In the genomic region with DNA sequence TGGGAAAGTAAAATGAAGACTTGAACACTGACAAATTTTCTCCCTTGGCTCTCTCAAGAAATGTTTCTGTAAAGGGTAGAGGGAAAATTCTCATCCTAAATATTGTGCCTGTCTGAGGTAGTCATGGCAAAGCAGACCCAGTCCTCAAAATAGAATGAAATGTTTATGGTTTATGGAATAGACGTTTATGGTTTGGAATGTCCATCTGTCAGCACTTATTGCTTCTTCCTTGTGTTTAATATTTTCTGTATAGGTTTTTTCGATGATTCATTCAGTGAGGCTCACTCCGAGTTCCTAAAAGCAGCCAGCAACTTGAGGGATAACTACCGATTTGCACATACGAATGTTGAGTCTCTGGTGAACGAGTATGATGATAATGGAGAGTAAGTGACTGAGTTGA, we compare ENCODE assay signal across 22 cellular contexts. TPM values are rescaled to one million over a fixed set of nuclear protein-coding genes. Genes with fewer than 3 reads are reported as not detected.
DNase-seq lines count a peak whose midpoint lies in the region; ATAC-seq and TF ChIP-seq lines count a peak whose summit lies in the region.
"Had no signal": no experiment of that assay in that cellular context is flagged by ENCODE, and none has a peak within 500 bp of the region (broad histone marks: within the 10 kb centered on the region; RNA-seq: fewer than 3 reads in every experiment).

No MANE protein-coding gene starts in this region.

- H3K4me1 ChIP-seq in endodermal cell (ENCODE audit: control insufficient read depth, insufficient read depth, low read length) (no peaks in the 10 kb centered on the region), Caco-2 (no peaks in the 10 kb centered on the region)
- H3K4me1 ChIP-seq: left lung, transverse colon had no signal

- 96% methylated on average over 4 to 6 of the region's 6 CpGs for WGBS in endodermal cell (ENCODE audit: insufficient coverage in 1 of 2, insufficient read length in 1 of 2), 2 experiments

- no peak overlapping the region for H3K27ac ChIP-seq in endodermal cell (ENCODE audit: low read depth, low read length)
- H3K27ac ChIP-seq: left lung, transverse colon, WERI-Rb-1 had no signal

- ATAC-seq in HG02759 (IDR thresholded peaks at IDR 0.05; ENCODE audit: unreplicated experiment): no peak
- ATAC-seq: activated CD8-positive, alpha-beta T cell treated with anti-CD3 and anti-CD28 coated beads for 36 hours; activated T-cell treated with anti-CD3 and anti-CD28 coated beads, Interleukin-2, amount 50 U/mL, for 4 hours; left lung; T-helper 17 cell had no signal

- H3K27me3 Mint-ChIP-seq in endodermal cell (ENCODE audit: insufficient read depth) (no peaks in the 10 kb centered on the region), Caco-2 (ENCODE audit: insufficient read depth, unreplicated experiment) (no peaks in the 10 kb centered on the region)
- H3K27me3 Mint-ChIP-seq: activated CD8-positive, alpha-beta T cell treated with anti-CD3 and anti-CD28 coated beads for 36 hours; stimulated activated naive CD8-positive, alpha-beta T cell treated with anti-CD3 and anti-CD28 coated beads, Interleukin-15, Interleukin-2, amounts not matched to agents 100 ng/mL and 50 ng/mL, for 24 hours; T-helper 17 cell had no signal

- intact Hi-C loops in Caco-2 (cut with micrococcal nuclease; ENCODE audit: unreplicated experiment): loop anchor here (5.0 kb wide), 1 partner anchor 431 kb away; a partner anchor contains a TSS

- H3K4me1 Mint-ChIP-seq in endodermal cell (no peaks in the 10 kb centered on the region), Caco-2 (ENCODE audit: low read depth, unreplicated experiment) (no peaks in the 10 kb centered on the region)

- peak; percentile 17 for DNase-seq in AG10803 (ENCODE audit: low read depth)
- peak; percentile 65 for DNase-seq in HCEC 1CT
- DNase-seq in endodermal cell: no peak
- DNase-seq in Caco-2: no peak
- no peak for DNase-seq in hypothalamus (lab: John Stamatoyannopoulos, UW)
- DNase-seq: activated CD8-positive, alpha-beta T cell treated with anti-CD3 and anti-CD28 coated beads for 36 hours; activated T-cell treated with anti-CD3 and anti-CD28 coated beads, Interleukin-2, amount 50 U/mL, for 4 hours; DMS79 treated with DMSO at 0.1 percent for 48 hours; dorsolateral prefrontal cortex; erythroblast; left lung; NCI-H1694; NCI-H748 treated with DMSO at 0.1 percent for 48 hours; Right ventricle myocardium superior; stimulated activated CD4-positive, alpha-beta T cell treated with anti-CD3 and anti-CD28 coated beads, Interleukin-2, amount 100 ng/mL, for 48 hours; T-helper 17 cell; transverse colon; WERI-Rb-1 had no signal

- H3K9me3 Mint-ChIP-seq in endodermal cell (no peaks in the 10 kb centered on the region), Caco-2 (ENCODE audit: unreplicated experiment) (no peaks in the 10 kb centered on the region)
- H3K9me3 Mint-ChIP-seq: activated CD8-positive, alpha-beta T cell treated with anti-CD3 and anti-CD28 coated beads for 36 hours; activated T-cell treated with anti-CD3 and anti-CD28 coated beads, Interleukin-2, amount 50 U/mL, for 4 hours; stimulated activated naive CD8-positive, alpha-beta T cell treated with anti-CD3 and anti-CD28 coated beads, Interleukin-15, Interleukin-2, amounts not matched to agents 100 ng/mL and 50 ng/mL, for 24 hours had no signal

- no TSS peak for BruUV-seq in Caco-2 (replicated peaks; lab: Mats Ljungman, UMichigan)

- H3K27ac Mint-ChIP-seq in endodermal cell (peak overlapping the region; percentile 38), Caco-2 (ENCODE audit: unreplicated experiment) (no peak overlapping the region)
- H3K27ac Mint-ChIP-seq: activated CD8-positive, alpha-beta T cell treated with anti-CD3 and anti-CD28 coated beads for 36 hours had no signal

- no peak overlapping the region for H3K4me3 Mint-ChIP-seq in endodermal cell
- H3K4me3 Mint-ChIP-seq in Caco-2 (ENCODE audit: unreplicated experiment): no peak overlapping the region
- H3K4me3 Mint-ChIP-seq: activated CD8-positive, alpha-beta T cell treated with anti-CD3 and anti-CD28 coated beads for 36 hours; activated T-cell treated with anti-CD3 and anti-CD28 coated beads, Interleukin-2, amount 50 U/mL, for 4 hours; stimulated activated naive CD8-positive, alpha-beta T cell treated with anti-CD3 and anti-CD28 coated beads, Interleukin-15, Interleukin-2, amounts not matched to agents 100 ng/mL and 50 ng/mL, for 24 hours; T-helper 17 cell had no signal

- H3K27me3 ChIP-seq in endodermal cell (ENCODE audit: control insufficient read depth, insufficient read depth, low read length, poor library complexity, severe bottlenecking) (no peaks in the 10 kb centered on the region), Caco-2 (replicated peaks; ENCODE audit: control insufficient read depth, insufficient read depth, low read length) (no peaks in the 10 kb centered on the region)
- H3K27me3 ChIP-seq: dorsolateral prefrontal cortex, left lung, transverse colon had no signal

- POLR2A ChIA-PET in Caco-2 (lab: Charles Lee): no interaction called here

- H3K36me3 ChIP-seq in endodermal cell (ENCODE audit: control insufficient read depth, insufficient read depth, low read length) (peaks cover 90% of the 10 kb centered on the region), Caco-2 (ENCODE audit: control insufficient read depth, insufficient read depth, low read length) (no peaks in the 10 kb centered on the region; the same call in none of the 2 replicates)

- H3K9me3 ChIP-seq in endodermal cell (ENCODE audit: control insufficient read depth, low read length) (no peaks in the 10 kb centered on the region), Caco-2 (no peaks in the 10 kb centered on the region)
- H3K9me3 ChIP-seq: left lung, transverse colon had no signal

- H3K9ac ChIP-seq in endodermal cell (ENCODE audit: extremely low read depth, low read length, poor library complexity, severe bottlenecking): no peak overlapping the region

- CTCF ChIA-PET in Caco-2 (lab: Charles Lee): no interaction called here

- H3K36me3 Mint-ChIP-seq in endodermal cell (ENCODE audit: low read depth): peaks cover 80% of the 10 kb centered on the region
- H3K36me3 Mint-ChIP-seq in Caco-2 (ENCODE audit: insufficient read depth, unreplicated experiment): peaks cover 97% of the 10 kb centered on the region

- no peak overlapping the region for H3K4me3 ChIP-seq in AG10803 (ENCODE audit: low read length)
- H3K4me3 ChIP-seq in endodermal cell (ENCODE audit: low read length): no peak overlapping the region
- no peak overlapping the region for H3K4me3 ChIP-seq in Caco-2 (ENCODE audit: low read depth, low read length)
- H3K4me3 ChIP-seq: dorsolateral prefrontal cortex, left lung, transverse colon had no signal

- TF ChIP-seq CTCF in AG10803 (conservative IDR thresholded peaks at IDR 0.05; ENCODE audit: low read length) (no peak), endodermal cell (conservative IDR thresholded peaks at IDR 0.05) (no peak), Caco-2 (IDR thresholded peaks at IDR 0.05; ENCODE audit: insufficient read depth in 1 of 2, low read depth in 1 of 2, low read length in 1 of 2, severe bottlenecking in 1 of 2, unreplicated experiment in 1 of 2) (no peak)

RNA-seq across cellular contexts. Expression of a gene that starts 13.9 kb away (rescaled TPM):
- total RNA-seq in endodermal cell: 1 to 10 TPM; 1.3 to 2.4 TPM
- polyA plus RNA-seq in endodermal cell (2013, experiment 1 of 2): 3.2 TPM
- polyA plus RNA-seq in endodermal cell (2013, experiment 2 of 2): 0.99 TPM
- total RNA-seq in Caco-2 (2022): 0.18 TPM in 1 of 2 replicates, not detected in the other

RNA-seq across cellular contexts. Expression of a gene that starts 16.6 kb away (rescaled TPM):
- 100 to 1,000 TPM; 578 to 589 TPM for total RNA-seq in endodermal cell
- polyA plus RNA-seq in endodermal cell (2013, experiment 1 of 2): 393 TPM
- 398 TPM for polyA plus RNA-seq in endodermal cell (2013, experiment 2 of 2)
- 545 and 548 TPM in 2 replicates for total RNA-seq in Caco-2 (2022)

RNA-seq across cellular contexts. Expression of a gene that starts 29.3 kb away (rescaled TPM):
- total RNA-seq in endodermal cell: 100 to 1,000 TPM; 613 to 648 TPM
- 582 TPM for polyA plus RNA-seq in endodermal cell (2013, experiment 1 of 2)
- 519 TPM for polyA plus RNA-seq in endodermal cell (2013, experiment 2 of 2)
- total RNA-seq in Caco-2 (2022): 816 and 823 TPM in 2 replicates

RNA-seq across cellular contexts. Expression of a gene that starts 37.2 kb away (rescaled TPM):
- total RNA-seq in endodermal cell (under 1 TPM in 1 of 2 donors, not detected in 1; 0.18 TPM), Caco-2 (2022) (0.21 and 0.23 TPM in 2 replicates)
- polyA plus RNA-seq in endodermal cell (2013, experiment 1 of 2): 0.36 TPM
- not detected for polyA plus RNA-seq in endodermal cell (2013, experiment 2 of 2)
- total RNA-seq: mononuclear cell, posterior vena cava, transverse colon had no signal

RNA-seq across cellular contexts. Expression of a gene that starts 37.6 kb away (rescaled TPM):
- 10 to 100 TPM; 11.3 to 18.5 TPM for total RNA-seq in endodermal cell
- 12.2 TPM for polyA plus RNA-seq in endodermal cell (2013, experiment 1 of 2)
- polyA plus RNA-seq in endodermal cell (2013, experiment 2 of 2): 9.7 TPM
- total RNA-seq in Caco-2 (2022): 17.9 and 20.4 TPM in 2 replicates

Comparison
In these comparisons a context has a peak if more than half of its experiments do, and no peak if none do; other contexts are left out.
1. DNase-seq: peak in AG10803 (single experiment) and HCEC 1CT (single experiment); none in endodermal cell (single experiment), Caco-2 (0 of 2) and hypothalamus (0 of 51).